Comparison of ENCODE assay signal across 21 cellular contexts in genomic region chr19:434152-434960, GRCh38. TPM values are rescaled to one million over a fixed set of nuclear protein-coding genes. Genes with fewer than 3 reads are reported as not detected.
DNase-seq lines count a peak whose midpoint lies in the region; ATAC-seq, FAIRE-seq and TF ChIP-seq lines count a peak whose summit lies in the region.
"Had no signal": no experiment of that assay in that cellular context is flagged by ENCODE, and none has a peak within 500 bp of the region (broad histone marks: within the 10 kb centered on the region; RNA-seq: fewer than 3 reads in every experiment).

No MANE protein-coding gene starts in this region.

- POLR2A ChIA-PET in activated CD4-positive, alpha-beta T cell treated with anti-CD3 and anti-CD28 coated beads for 36 hours (lab: Charles Lee): no interaction called here
- POLR2A ChIA-PET in MCF 10A (lab: Yijun Ruan, JAX): no interaction called here

- BruUV-seq in MCF 10A (replicated peaks; lab: Mats Ljungman, UMichigan): no TSS peak

- no peak for TF ChIP-seq CTCF in bronchial epithelial cell (IDR thresholded peaks at IDR 0.05; ENCODE audit: insufficient read depth, low read length, severe bottlenecking)
- no peak for TF ChIP-seq CTCF in MCF 10A (IDR thresholded peaks at IDR 0.05; ENCODE audit: unreplicated experiment)

- H3K4me3 ChIP-seq in bronchial epithelial cell (ENCODE audit: low read depth, low read length): no peak overlapping the region
- H3K4me3 ChIP-seq: GM23338, PC-9 had no signal

- peak; percentile 30 for ATAC-seq in activated CD4-positive, alpha-beta T cell treated with anti-CD3 and anti-CD28 coated beads for 36 hours
- peak; percentile 75 for ATAC-seq in stimulated activated effector memory CD8-positive, alpha-beta T cell treated with anti-CD3 and anti-CD28 coated beads, Interleukin-12 subunit alpha, Interleukin-12 subunit beta, amount 100 ng/mL, for 72 hours
- no peak for ATAC-seq in HG02852 (IDR thresholded peaks at IDR 0.05; ENCODE audit: unreplicated experiment)
- ATAC-seq: CD8-positive, alpha-beta T cell; GM23338 had no signal

- DNase-seq in activated CD4-positive, alpha-beta T cell treated with anti-CD3 and anti-CD28 coated beads for 36 hours: no peak
- DNase-seq in activated CD4-positive, alpha-beta T cell treated with anti-CD3 and anti-CD28 coated beads, Interleukin-2, amount 10 ng/mL, durations not matched to agents 24 days and 14 days: no peak
- DNase-seq in HTR-8/SVneo (ENCODE audit: insufficient read length, low spot score) (no peak), bronchial epithelial cell (ENCODE audit: low read depth) (no peak), ecto neural progenitor cell (ENCODE audit: low spot score) (no peak), MCF 10A (ENCODE audit: unreplicated experiment) (no peak)
- DNase-seq in stimulated activated effector memory CD8-positive, alpha-beta T cell treated with anti-CD3 and anti-CD28 coated beads, Interleukin-12 subunit alpha, Interleukin-12 subunit beta, amount 100 ng/mL, for 72 hours (ENCODE audit: low spot score in 2 of 2): no peak
- DNase-seq: AML-193, C1 segment of cervical spinal cord, HCEC 1CT, MM.1S, NCI-H1048, NCI-H187, NCI-H69, PC-9, SIG-M5, SK-N-SH had no signal

- intact Hi-C loops in activated CD4-positive, alpha-beta T cell treated with anti-CD3 and anti-CD28 coated beads for 36 hours (cut with DNase I, micrococcal nuclease): no loop called here
- intact Hi-C loops in activated CD4-positive, alpha-beta T cell treated with anti-CD3 and anti-CD28 coated beads, Interleukin-2, amount 10 ng/mL, durations not matched to agents 24 days and 14 days (cut with micrococcal nuclease): no loop called here
- intact Hi-C loops in MCF 10A (cut with micrococcal nuclease): no loop called here

- FAIRE-seq in HTR-8/SVneo (lab: Jason Lieb, UNC) (peak; percentile 91), bronchial epithelial cell (lab: Jason Lieb, UNC) (peak; percentile 100)
- FAIRE-seq: GM18507 had no signal

- no peak overlapping the region for H3K27ac Mint-ChIP-seq in activated CD4-positive, alpha-beta T cell treated with anti-CD3 and anti-CD28 coated beads for 36 hours
- H3K27ac Mint-ChIP-seq in activated CD4-positive, alpha-beta T cell treated with anti-CD3 and anti-CD28 coated beads, Interleukin-2, amount 10 ng/mL, durations not matched to agents 24 days and 14 days: no peak overlapping the region
- H3K27ac Mint-ChIP-seq in stimulated activated effector memory CD8-positive, alpha-beta T cell treated with anti-CD3 and anti-CD28 coated beads, Interleukin-12 subunit alpha, Interleukin-12 subunit beta, amount 100 ng/mL, for 72 hours: no peak overlapping the region
- no peak overlapping the region for H3K27ac Mint-ChIP-seq in MCF 10A (ENCODE audit: low read depth, unreplicated experiment)
- H3K27ac Mint-ChIP-seq: CD8-positive, alpha-beta T cell; GM23338 had no signal

- H3K36me3 Mint-ChIP-seq in activated CD4-positive, alpha-beta T cell treated with anti-CD3 and anti-CD28 coated beads for 36 hours (ENCODE audit: low read depth): no peaks in the 10 kb centered on the region
- H3K36me3 Mint-ChIP-seq in activated CD4-positive, alpha-beta T cell treated with anti-CD3 and anti-CD28 coated beads, Interleukin-2, amount 10 ng/mL, durations not matched to agents 24 days and 14 days (ENCODE audit: low read depth): peaks cover 2% of the 10 kb centered on the region
- no peaks in the 10 kb centered on the region for H3K36me3 Mint-ChIP-seq in stimulated activated effector memory CD8-positive, alpha-beta T cell treated with anti-CD3 and anti-CD28 coated beads, Interleukin-12 subunit alpha, Interleukin-12 subunit beta, amount 100 ng/mL, for 72 hours
- peaks cover 6% of the 10 kb centered on the region for H3K36me3 Mint-ChIP-seq in MCF 10A (ENCODE audit: insufficient read depth, unreplicated experiment)
- H3K36me3 Mint-ChIP-seq: CD8-positive, alpha-beta T cell had no signal

- CTCF ChIA-PET in activated CD4-positive, alpha-beta T cell treated with anti-CD3 and anti-CD28 coated beads for 36 hours (lab: Charles Lee): interaction anchor here (0.5 kb wide), 1 partner anchor 29 kb away, joined by 3 read pairs; no protein-coding TSS in a partner anchor
- CTCF ChIA-PET in MCF 10A (lab: Yijun Ruan, JAX): no interaction called here

- no peaks in the 10 kb centered on the region for H3K9me3 Mint-ChIP-seq in activated CD4-positive, alpha-beta T cell treated with anti-CD3 and anti-CD28 coated beads for 36 hours (ENCODE audit: low read depth)
- peaks cover 8% of the 10 kb centered on the region for H3K9me3 Mint-ChIP-seq in activated CD4-positive, alpha-beta T cell treated with anti-CD3 and anti-CD28 coated beads, Interleukin-2, amount 10 ng/mL, durations not matched to agents 24 days and 14 days
- H3K9me3 Mint-ChIP-seq in stimulated activated effector memory CD8-positive, alpha-beta T cell treated with anti-CD3 and anti-CD28 coated beads, Interleukin-12 subunit alpha, Interleukin-12 subunit beta, amount 100 ng/mL, for 72 hours: peaks cover 4% of the 10 kb centered on the region
- peaks cover 25% of the 10 kb centered on the region for H3K9me3 Mint-ChIP-seq in MCF 10A (ENCODE audit: unreplicated experiment)
- H3K9me3 Mint-ChIP-seq: CD8-positive, alpha-beta T cell had no signal

- no peaks in the 10 kb centered on the region for H3K27me3 ChIP-seq in bronchial epithelial cell (ENCODE audit: control insufficient read depth, insufficient read depth, low read length)

- H3K4me3 Mint-ChIP-seq in activated CD4-positive, alpha-beta T cell treated with anti-CD3 and anti-CD28 coated beads for 36 hours: no peak overlapping the region
- no peak overlapping the region for H3K4me3 Mint-ChIP-seq in activated CD4-positive, alpha-beta T cell treated with anti-CD3 and anti-CD28 coated beads, Interleukin-2, amount 10 ng/mL, durations not matched to agents 24 days and 14 days
- H3K4me3 Mint-ChIP-seq in stimulated activated effector memory CD8-positive, alpha-beta T cell treated with anti-CD3 and anti-CD28 coated beads, Interleukin-12 subunit alpha, Interleukin-12 subunit beta, amount 100 ng/mL, for 72 hours: no peak overlapping the region
- no peak overlapping the region for H3K4me3 Mint-ChIP-seq in MCF 10A (ENCODE audit: unreplicated experiment)
- H3K4me3 Mint-ChIP-seq: CD8-positive, alpha-beta T cell; GM23338 had no signal

- H3K27me3 Mint-ChIP-seq in activated CD4-positive, alpha-beta T cell treated with anti-CD3 and anti-CD28 coated beads for 36 hours: peaks cover 9% of the 10 kb centered on the region
- H3K27me3 Mint-ChIP-seq in activated CD4-positive, alpha-beta T cell treated with anti-CD3 and anti-CD28 coated beads, Interleukin-2, amount 10 ng/mL, durations not matched to agents 24 days and 14 days: no peaks in the 10 kb centered on the region
- no peaks in the 10 kb centered on the region for H3K27me3 Mint-ChIP-seq in MCF 10A (ENCODE audit: insufficient read depth, unreplicated experiment)

- H3K36me3 ChIP-seq in bronchial epithelial cell (ENCODE audit: control insufficient read depth, insufficient read depth, low read length): no peaks in the 10 kb centered on the region

- no peaks in the 10 kb centered on the region for H3K4me1 Mint-ChIP-seq in activated CD4-positive, alpha-beta T cell treated with anti-CD3 and anti-CD28 coated beads for 36 hours
- H3K4me1 Mint-ChIP-seq in activated CD4-positive, alpha-beta T cell treated with anti-CD3 and anti-CD28 coated beads, Interleukin-2, amount 10 ng/mL, durations not matched to agents 24 days and 14 days: no peaks in the 10 kb centered on the region
- no peaks in the 10 kb centered on the region for H3K4me1 Mint-ChIP-seq in stimulated activated effector memory CD8-positive, alpha-beta T cell treated with anti-CD3 and anti-CD28 coated beads, Interleukin-12 subunit alpha, Interleukin-12 subunit beta, amount 100 ng/mL, for 72 hours
- H3K4me1 Mint-ChIP-seq in MCF 10A (ENCODE audit: insufficient read depth, unreplicated experiment): no peaks in the 10 kb centered on the region

RNA-seq across cellular contexts. Expression of gene C2CD4C, which starts 25.4 kb away (rescaled TPM):
- under 1 TPM; 0.09 to 0.11 TPM for total RNA-seq in activated CD4-positive, alpha-beta T cell treated with anti-CD3 and anti-CD28 coated beads for 36 hours
- total RNA-seq in activated CD4-positive, alpha-beta T cell treated with anti-CD3 and anti-CD28 coated beads, Interleukin-2, amount 10 ng/mL, durations not matched to agents 24 days and 14 days: 0.07 and 0.17 TPM in 2 replicates
- total RNA-seq in bronchial epithelial cell (0.26 TPM in 2 replicates), MCF 10A (2022) (0.49 and 0.88 TPM in 2 replicates)
- total RNA-seq: CD8-positive, alpha-beta T cell had no signal

RNA-seq across cellular contexts. Expression of gene SHC2, which starts 26.5 kb away (rescaled TPM):
- total RNA-seq in activated CD4-positive, alpha-beta T cell treated with anti-CD3 and anti-CD28 coated beads for 36 hours: under 1 TPM in 1 of 2 experiments, not detected in 1; 0.21 TPM
- total RNA-seq in activated CD4-positive, alpha-beta T cell treated with anti-CD3 and anti-CD28 coated beads, Interleukin-2, amount 10 ng/mL, durations not matched to agents 24 days and 14 days: not detected in 2 replicates
- under 0.01 and 0.51 TPM in 2 replicates for total RNA-seq in bronchial epithelial cell
- 0.77 and 2.8 TPM in 2 replicates for total RNA-seq in MCF 10A (2022)
